8 cellular contexts compared by ENCODE assay signal in genomic region chr1:107196973-107197562, GRCh38. TPM values are rescaled to one million over a fixed set of nuclear protein-coding genes. Genes with fewer than 3 reads are reported as not detected.
A peak's percentile ranks its signal among the peaks of the same experiment; 100 is the strongest.
DNase-seq lines count a peak whose midpoint lies in the region; TF ChIP-seq lines count a peak whose summit lies in the region.

No MANE protein-coding gene starts in this region.

- H3K4me1 ChIP-seq in MM.1S (ENCODE audit: low read length) = no peaks in the 10 kb centered on the region
- H3K4me1 ChIP-seq in testis = no peaks in the 10 kb centered on the region

- no peaks in the 10 kb centered on the region for H3K36me3 Mint-ChIP-seq in HFFc6 (ENCODE audit: low read depth)
- no peaks in the 10 kb centered on the region for H3K36me3 Mint-ChIP-seq in brain
- H3K36me3 Mint-ChIP-seq in activated CD4-positive, alpha-beta memory T cell treated with anti-CD3 and anti-CD28 coated beads, Interleukin-2, amount 10 ng/mL, durations not matched to agents 7 days and 5 days (ENCODE audit: low read depth) = no peaks in the 10 kb centered on the region
- no peaks in the 10 kb centered on the region for H3K36me3 Mint-ChIP-seq in activated T-helper 1 cell treated with anti-CD3 and anti-CD28 coated beads, Interleukin-12 subunit alpha, Interleukin-12 subunit beta, Interleukin-2, Interleukin-4 antibody, amounts not matched to agents 30 ng/mL and 10 ng/mL and 1 ng/mL, durations not matched to agents 14 hours and 24 hours and 36 hours (ENCODE audit: low read depth)

- DNase-seq in stimulated activated CD4-positive, alpha-beta T cell treated with anti-CD3 and anti-CD28 coated beads, Interleukin-2, amount 100 ng/mL, for 48 hours = peak; percentile 5 to 26
- DNase-seq in stimulated activated CD4-positive, alpha-beta T cell treated with anti-CD3 and anti-CD28 coated beads, Interleukin-4, amount 100 ng/mL, for 24 hours = no peak
- DNase-seq in HFFc6 (no peak), MM.1S (peak; percentile 25), testis (peak; percentile 68)
- no peak for DNase-seq in activated CD4-positive, alpha-beta memory T cell treated with anti-CD3 and anti-CD28 coated beads, Interleukin-2, amount 10 ng/mL, durations not matched to agents 7 days and 5 days
- DNase-seq in activated T-helper 1 cell treated with anti-CD3 and anti-CD28 coated beads, Interleukin-12 subunit alpha, Interleukin-12 subunit beta, Interleukin-2, Interleukin-4 antibody, amounts not matched to agents 30 ng/mL and 10 ng/mL and 1 ng/mL, durations not matched to agents 14 hours and 24 hours and 36 hours (ENCODE audit: low spot score) = no peak

- H3K27me3 Mint-ChIP-seq in HFFc6 (ENCODE audit: insufficient read depth) = no peaks in the 10 kb centered on the region
- H3K27me3 Mint-ChIP-seq in brain = no peaks in the 10 kb centered on the region
- no peaks in the 10 kb centered on the region for H3K27me3 Mint-ChIP-seq in activated CD4-positive, alpha-beta memory T cell treated with anti-CD3 and anti-CD28 coated beads, Interleukin-2, amount 10 ng/mL, durations not matched to agents 7 days and 5 days
- no peaks in the 10 kb centered on the region for H3K27me3 Mint-ChIP-seq in activated T-helper 1 cell treated with anti-CD3 and anti-CD28 coated beads, Interleukin-12 subunit alpha, Interleukin-12 subunit beta, Interleukin-2, Interleukin-4 antibody, amounts not matched to agents 30 ng/mL and 10 ng/mL and 1 ng/mL, durations not matched to agents 14 hours and 24 hours and 36 hours (ENCODE audit: insufficient read depth)

- no peak overlapping the region for H3K27ac Mint-ChIP-seq in HFFc6
- H3K27ac Mint-ChIP-seq in brain = no peak overlapping the region
- no peak overlapping the region for H3K27ac Mint-ChIP-seq in activated CD4-positive, alpha-beta memory T cell treated with anti-CD3 and anti-CD28 coated beads, Interleukin-2, amount 10 ng/mL, durations not matched to agents 7 days and 5 days
- no peak overlapping the region for H3K27ac Mint-ChIP-seq in activated T-helper 1 cell treated with anti-CD3 and anti-CD28 coated beads, Interleukin-12 subunit alpha, Interleukin-12 subunit beta, Interleukin-2, Interleukin-4 antibody, amounts not matched to agents 30 ng/mL and 10 ng/mL and 1 ng/mL, durations not matched to agents 14 hours and 24 hours and 36 hours

- peaks cover 7% of the 10 kb centered on the region; the same call in 1 of the 2 replicates for H3K9me3 Mint-ChIP-seq in HFFc6
- peaks cover 0 to 8% (median 4%) of the 10 kb centered on the region in 5 experiments for H3K9me3 Mint-ChIP-seq in brain
- H3K9me3 Mint-ChIP-seq in activated CD4-positive, alpha-beta memory T cell treated with anti-CD3 and anti-CD28 coated beads, Interleukin-2, amount 10 ng/mL, durations not matched to agents 7 days and 5 days = peaks cover 3% of the 10 kb centered on the region
- H3K9me3 Mint-ChIP-seq in activated T-helper 1 cell treated with anti-CD3 and anti-CD28 coated beads, Interleukin-12 subunit alpha, Interleukin-12 subunit beta, Interleukin-2, Interleukin-4 antibody, amounts not matched to agents 30 ng/mL and 10 ng/mL and 1 ng/mL, durations not matched to agents 14 hours and 24 hours and 36 hours = no peaks in the 10 kb centered on the region

- CTCF ChIA-PET in activated CD4-positive, alpha-beta memory T cell treated with anti-CD3 and anti-CD28 coated beads, Interleukin-2, amount 10 ng/mL, durations not matched to agents 7 days and 5 days (lab: Charles Lee) = no interaction called here

- 50 to 57% methylated on average over 5 of the region's 5 CpGs for WGBS in testis, 2 donors

- TF ChIP-seq POLR2A in testis (IDR thresholded peaks at IDR 0.05) = no peak

- POLR2A ChIA-PET in activated CD4-positive, alpha-beta memory T cell treated with anti-CD3 and anti-CD28 coated beads, Interleukin-2, amount 10 ng/mL, durations not matched to agents 7 days and 5 days (lab: Charles Lee) = no interaction called here

- H3K9me2 ChIP-seq in MM.1S (replicated peaks; ENCODE audit: insufficient read depth, low read length) = no peaks in the 10 kb centered on the region

- H3K36me3 ChIP-seq in MM.1S (replicated peaks; ENCODE audit: insufficient read depth, low read length) = no peaks in the 10 kb centered on the region
- H3K36me3 ChIP-seq in testis (ENCODE audit: low read depth, missing control alignments) = no peaks in the 10 kb centered on the region

- H3K4me2 ChIP-seq in MM.1S (ENCODE audit: low read depth, low read length) = no peak overlapping the region

- no peak overlapping the region for H2AFZ ChIP-seq in MM.1S (ENCODE audit: low read length)

- H3K27me3 ChIP-seq in MM.1S (replicated peaks; ENCODE audit: insufficient read depth, low read length) = no peaks in the 10 kb centered on the region
- no peaks in the 10 kb centered on the region for H3K27me3 ChIP-seq in testis

- H3F3A ChIP-seq in MM.1S (ENCODE audit: insufficient read depth, low read length) = no peaks in the 10 kb centered on the region

- no peak overlapping the region for H3K27ac ChIP-seq in MM.1S (ENCODE audit: low read length)
- no peak overlapping the region for H3K27ac ChIP-seq in testis

- TF ChIP-seq CTCF in HFFc6 (IDR thresholded peaks at IDR 0.05) (peak; percentile 67), MM.1S (IDR thresholded peaks at IDR 0.05; ENCODE audit: low read length) (peak; percentile 35), brain (conservative IDR thresholded peaks at IDR 0.05) (peak; percentile 18 to 52), testis (IDR thresholded peaks at IDR 0.05) (peak in 1 of 3 experiments; percentile 48)

- intact Hi-C loops in testis (cut with DNase I; ENCODE audit: low total_unique reads) = no loop called here
- intact Hi-C loops in activated T-helper 1 cell treated with anti-CD3 and anti-CD28 coated beads, Interleukin-12 subunit alpha, Interleukin-12 subunit beta, Interleukin-2, Interleukin-4 antibody, amounts not matched to agents 30 ng/mL and 10 ng/mL and 1 ng/mL, durations not matched to agents 14 hours and 24 hours and 36 hours (cut with micrococcal nuclease) = no loop called here

- no peaks in the 10 kb centered on the region for H4K20me1 ChIP-seq in MM.1S (ENCODE audit: insufficient read depth, low read length)

- H3K9me3 ChIP-seq in MM.1S (replicated peaks; ENCODE audit: insufficient read depth, low read length) (no peaks in the 10 kb centered on the region), testis (no peaks in the 10 kb centered on the region)

- H3K4me3 ChIP-seq in MM.1S (ENCODE audit: low read length) (no peak overlapping the region), testis (no peak overlapping the region)

- no peaks in the 10 kb centered on the region; the same call in 1 of the 2 replicates for H3K4me1 Mint-ChIP-seq in HFFc6 (ENCODE audit: low read depth)
- peaks cover 6% of the 10 kb centered on the region for H3K4me1 Mint-ChIP-seq in brain
- H3K4me1 Mint-ChIP-seq in activated CD4-positive, alpha-beta memory T cell treated with anti-CD3 and anti-CD28 coated beads, Interleukin-2, amount 10 ng/mL, durations not matched to agents 7 days and 5 days = no peaks in the 10 kb centered on the region
- no peaks in the 10 kb centered on the region for H3K4me1 Mint-ChIP-seq in activated T-helper 1 cell treated with anti-CD3 and anti-CD28 coated beads, Interleukin-12 subunit alpha, Interleukin-12 subunit beta, Interleukin-2, Interleukin-4 antibody, amounts not matched to agents 30 ng/mL and 10 ng/mL and 1 ng/mL, durations not matched to agents 14 hours and 24 hours and 36 hours (ENCODE audit: low read depth)

- H3K9ac ChIP-seq in MM.1S (ENCODE audit: low read length) = no peak overlapping the region

- H3K4me3 Mint-ChIP-seq in HFFc6 (no peak overlapping the region), brain (no peak overlapping the region)
- H3K4me3 Mint-ChIP-seq in activated CD4-positive, alpha-beta memory T cell treated with anti-CD3 and anti-CD28 coated beads, Interleukin-2, amount 10 ng/mL, durations not matched to agents 7 days and 5 days = no peak overlapping the region
- no peak overlapping the region for H3K4me3 Mint-ChIP-seq in activated T-helper 1 cell treated with anti-CD3 and anti-CD28 coated beads, Interleukin-12 subunit alpha, Interleukin-12 subunit beta, Interleukin-2, Interleukin-4 antibody, amounts not matched to agents 30 ng/mL and 10 ng/mL and 1 ng/mL, durations not matched to agents 14 hours and 24 hours and 36 hours

- H3K79me2 ChIP-seq in MM.1S (ENCODE audit: low read length) = no peaks in the 10 kb centered on the region

RNA-seq across cellular contexts. Expression of gene NTNG1, which starts 56.2 kb away (rescaled TPM):
- total RNA-seq in HFFc6 (2021; fragmentation: NEBNext Ultra II Directional; extraction: Animal tissue kit (Norgen Biotek cat#: 25700)) = 1 to 10 TPM; 1.3 to 8.0 (median 2.2) TPM
- polyA plus RNA-seq in brain (ENCODE audit: insufficient read depth, low read depth, low replicate concordance) (1.3 TPM), testis (ENCODE audit: insufficient read depth, low read depth, low replicate concordance) (2.3 TPM)
- 1 to 10 TPM; 1.8 to 2.2 TPM for total RNA-seq in testis
- not detected for total RNA-seq in activated CD4-positive, alpha-beta memory T cell treated with anti-CD3 and anti-CD28 coated beads, Interleukin-2, amount 10 ng/mL, durations not matched to agents 7 days and 5 days
- not detected in 2 replicates for total RNA-seq in activated T-helper 1 cell treated with anti-CD3 and anti-CD28 coated beads, Interleukin-12 subunit alpha, Interleukin-12 subunit beta, Interleukin-2, Interleukin-4 antibody, amounts not matched to agents 30 ng/mL and 10 ng/mL and 1 ng/mL, durations not matched to agents 14 hours and 24 hours and 36 hours

Comparison
In these comparisons a context has a peak if more than half of its experiments do, and no peak if none do; other contexts are left out.
1. DNase-seq: peak in stimulated activated CD4-positive, alpha-beta T cell treated with anti-CD3 and anti-CD28 coated beads, Interleukin-2, amount 100 ng/mL, for 48 hours (2 of 2), MM.1S (single experiment) and testis (single experiment); none in stimulated activated CD4-positive, alpha-beta T cell treated with anti-CD3 and anti-CD28 coated beads, Interleukin-4, amount 100 ng/mL, for 24 hours (single experiment), HFFc6 (single experiment), activated CD4-positive, alpha-beta memory T cell treated with anti-CD3 and anti-CD28 coated beads, Interleukin-2, amount 10 ng/mL, durations not matched to agents 7 days and 5 days (single experiment) and activated T-helper 1 cell treated with anti-CD3 and anti-CD28 coated beads, Interleukin-12 subunit alpha, Interleukin-12 subunit beta, Interleukin-2, Interleukin-4 antibody, amounts not matched to agents 30 ng/mL and 10 ng/mL and 1 ng/mL, durations not matched to agents 14 hours and 24 hours and 36 hours (single experiment).